In genomic region chr14:80978403-80978802, GRCh38 we compare ENCODE assay signal across 19 cellular contexts. TPM values are rescaled to one million over a fixed set of nuclear protein-coding genes. Genes with fewer than 3 reads are reported as not detected.
DNase-seq lines count a peak whose midpoint lies in the region; ATAC-seq and TF ChIP-seq lines count a peak whose summit lies in the region.
"Had no signal": no experiment of that assay in that cellular context is flagged by ENCODE, and none has a peak within 500 bp of the region (broad histone marks: within the 10 kb centered on the region; RNA-seq: fewer than 3 reads in every experiment).

No MANE protein-coding gene starts in this region.

- CTCF ChIA-PET in activated naive CD4-positive, alpha-beta T cell treated with anti-CD3 and anti-CD28 coated beads, Interleukin-2, amount 10 ng/mL, durations not matched to agents 7 days and 5 days (lab: Charles Lee), result interaction anchor here (0.7 to 5.9 kb wide), 7 partner anchors 10 to 1714 kb away, joined by 3 to 63 read pairs (median 4); partner anchors contain the start of gene TSHR

- peak overlapping the region; percentile 4 for H3K4me3 Mint-ChIP-seq in activated naive CD4-positive, alpha-beta T cell treated with anti-CD3 and anti-CD28 coated beads, Interleukin-2, amount 10 ng/mL, durations not matched to agents 7 days and 5 days
- no peak overlapping the region for H3K4me3 Mint-ChIP-seq in T-helper 17 cell
- H3K4me3 Mint-ChIP-seq: memory B cell, natural killer cell had no signal

- peaks cover 67% of the 10 kb centered on the region for H3K4me1 ChIP-seq in thymus (ENCODE audit: control insufficient read depth, insufficient read depth, low read length)
- H3K4me1 ChIP-seq in esophagus squamous epithelium, result peaks cover 0 to 24% (median 0%) of the 10 kb centered on the region in 3 donors

- H3K4me3 ChIP-seq in thymus (ENCODE audit: low read length) (peak overlapping the region; percentile 10), esophagus squamous epithelium (no peak overlapping the region)
- H3K4me3 ChIP-seq: GM23248, suprapubic skin had no signal

- peaks cover 22% of the 10 kb centered on the region for H3K36me3 Mint-ChIP-seq in activated naive CD4-positive, alpha-beta T cell treated with anti-CD3 and anti-CD28 coated beads, Interleukin-2, amount 10 ng/mL, durations not matched to agents 7 days and 5 days
- H3K36me3 Mint-ChIP-seq in T-helper 17 cell (ENCODE audit: low read depth), result peaks cover 5% of the 10 kb centered on the region
- H3K36me3 Mint-ChIP-seq: memory B cell, natural killer cell had no signal

- peaks cover 51% of the 10 kb centered on the region for H3K4me1 Mint-ChIP-seq in activated naive CD4-positive, alpha-beta T cell treated with anti-CD3 and anti-CD28 coated beads, Interleukin-2, amount 10 ng/mL, durations not matched to agents 7 days and 5 days
- H3K4me1 Mint-ChIP-seq in T-helper 17 cell, result peaks cover 20% of the 10 kb centered on the region
- H3K4me1 Mint-ChIP-seq: natural killer cell had no signal

- H3K27ac ChIP-seq in thymus (ENCODE audit: low read depth) (peak overlapping the region; percentile 89), esophagus squamous epithelium (no peak overlapping the region)
- H3K27ac ChIP-seq: GM23248, suprapubic skin had no signal

- no peak for TF ChIP-seq CTCF in esophagus squamous epithelium (IDR thresholded peaks at IDR 0.05)

- H3K27me3 ChIP-seq in thymus (ENCODE audit: control insufficient read depth, insufficient read depth), result no peaks in the 10 kb centered on the region
- H3K27me3 ChIP-seq in esophagus squamous epithelium, result peaks cover 0 to 3% (median 0%) of the 10 kb centered on the region in 4 donors
- H3K27me3 ChIP-seq: suprapubic skin had no signal

- DNase-seq in activated naive CD4-positive, alpha-beta T cell treated with anti-CD3 and anti-CD28 coated beads, Interleukin-2, amount 10 ng/mL, durations not matched to agents 7 days and 5 days, result peak; percentile 72
- no peak for DNase-seq in activated naive CD4-positive, alpha-beta T cell treated with Interleukin-2 at 50 U/mL for 16 hours
- no peak for DNase-seq in T-helper 17 cell
- no peak for DNase-seq in esophagus squamous epithelium (lab: John Stamatoyannopoulos, UW)
- DNase-seq in COR-L47 (lab: John Stamatoyannopoulos, UW), result no peak
- DNase-seq in NCI-H2227 (lab: John Stamatoyannopoulos, UW; ENCODE audit: unreplicated experiment), result no peak
- DNase-seq: DMS153; GM23248; hypothalamus; kidney; natural killer cell; NCI-H1436; NCI-H446; stimulated activated CD4-positive, alpha-beta T cell treated with anti-CD3 and anti-CD28 coated beads, Interleukin-2, amount 100 ng/mL, for 48 hours had no signal

- H3K36me3 ChIP-seq in thymus (ENCODE audit: control insufficient read depth, insufficient read depth) (peaks cover 3% of the 10 kb centered on the region), esophagus squamous epithelium (no peaks in the 10 kb centered on the region)
- H3K36me3 ChIP-seq: suprapubic skin had no signal

- no peak for TF ChIP-seq POLR2A in esophagus squamous epithelium (IDR thresholded peaks at IDR 0.05)

- H3K9me3 Mint-ChIP-seq in activated naive CD4-positive, alpha-beta T cell treated with anti-CD3 and anti-CD28 coated beads, Interleukin-2, amount 10 ng/mL, durations not matched to agents 7 days and 5 days, result no peaks in the 10 kb centered on the region
- H3K9me3 Mint-ChIP-seq: memory B cell, natural killer cell had no signal

- H3K9me3 ChIP-seq in T-helper 17 cell (ENCODE audit: control insufficient read depth, low read length, poor library complexity, severe bottlenecking) (no peaks in the 10 kb centered on the region), thymus (ENCODE audit: control insufficient read depth) (no peaks in the 10 kb centered on the region), esophagus squamous epithelium (no peaks in the 10 kb centered on the region)
- H3K9me3 ChIP-seq: suprapubic skin had no signal

- ATAC-seq in HG03159 (IDR thresholded peaks at IDR 0.05; ENCODE audit: unreplicated experiment), result peak; percentile 49
- peak; percentile 70 for ATAC-seq in T-helper 17 cell
- ATAC-seq: natural killer cell had no signal

- WGBS in thymus, result 6% methylated on average over 2 of the region's 2 CpGs
- 32 to 81% methylated on average over 2 of the region's 2 CpGs for WGBS in esophagus squamous epithelium, 2 donors

- peaks cover 6% of the 10 kb centered on the region for H3K27me3 Mint-ChIP-seq in activated naive CD4-positive, alpha-beta T cell treated with anti-CD3 and anti-CD28 coated beads, Interleukin-2, amount 10 ng/mL, durations not matched to agents 7 days and 5 days
- peaks cover 14% of the 10 kb centered on the region for H3K27me3 Mint-ChIP-seq in T-helper 17 cell

- peak overlapping the region; percentile 86 for H3K27ac Mint-ChIP-seq in activated naive CD4-positive, alpha-beta T cell treated with anti-CD3 and anti-CD28 coated beads, Interleukin-2, amount 10 ng/mL, durations not matched to agents 7 days and 5 days
- H3K27ac Mint-ChIP-seq in T-helper 17 cell, result peak overlapping the region; percentile 72
- H3K27ac Mint-ChIP-seq: memory B cell, natural killer cell had no signal

- intact Hi-C loops in esophagus squamous epithelium (cut with DNase I), result no loop called here

RNA-seq across cellular contexts. Expression of gene TSHR, which starts 23.0 kb away (rescaled TPM):
- total RNA-seq in T-helper 17 cell, result under 1 TPM; 0.13 to 0.50 TPM
- 10.3 TPM for polyA plus RNA-seq in thymus
- total RNA-seq in esophagus squamous epithelium, result not detected
- total RNA-seq: fibroblast of villous mesenchyme, GM23248, suprapubic skin had no signal
- polyA plus RNA-seq: GM23248 had no signal

RNA-seq across cellular contexts. Expression of gene CEP128, which starts 36.9 kb away (rescaled TPM):
- total RNA-seq in T-helper 17 cell, result 10 to 100 TPM; 19.6 to 25.1 TPM
- 7.6 TPM for polyA plus RNA-seq in thymus
- total RNA-seq in esophagus squamous epithelium, result 10 to 100 TPM in 1 of 4 donors, 1 to 10 TPM in 3; 2.0 to 12.6 (median 5.4) TPM
